In genomic region chr12:120538281-120539156, GRCh38 we compare ENCODE assay signal across 8 cellular contexts. TPM values are rescaled to one million over a fixed set of nuclear protein-coding genes. Genes with fewer than 3 reads are reported as not detected.
DNase-seq lines count a peak whose midpoint lies in the region; ATAC-seq, FAIRE-seq and TF ChIP-seq lines count a peak whose summit lies in the region.

No MANE protein-coding gene starts in this region.

- WGBS in stomach, 5 donors, result 8 to 17% (median 14%) methylated on average over 6 of the region's 6 CpGs

- no peak for TF ChIP-seq EP300 in stomach (IDR thresholded peaks at IDR 0.05)

- peaks cover 0 to 30% (median 13%) of the 10 kb centered on the region in 4 donors for H3K36me3 ChIP-seq in stomach

- CTCF ChIA-PET in AG04450 (lab: Charles Lee), result interaction anchor here (0.6 kb wide), 1 partner anchor 692 kb away, joined by 3 read pairs; no protein-coding TSS in a partner anchor

- intact Hi-C loops in stomach (cut with DNase I; ENCODE audit: low total_unique reads), result no loop called here

- peaks cover 69 to 88% (median 80%) of the 10 kb centered on the region in 4 donors for H3K4me1 ChIP-seq in stomach

- no peak for DNase-seq in AG04450 (ENCODE audit: low read depth, low spot score)
- peak; percentile 33 for DNase-seq in HTR-8/SVneo (ENCODE audit: insufficient read length, low spot score)
- DNase-seq in amniotic epithelial cell (ENCODE audit: low read depth), result peak; percentile 86
- DNase-seq in immature natural killer cell, result no peak
- DNase-seq in stomach, result peak; percentile 66

- H3K27me3 ChIP-seq in AG04450 (ENCODE audit: control insufficient read depth, insufficient read depth, low read length) (no peaks in the 10 kb centered on the region), stomach (no peaks in the 10 kb centered on the region)

- ATAC-seq in GM18861 (IDR thresholded peaks at IDR 0.05; ENCODE audit: unreplicated experiment) (no peak), HG03025 (IDR thresholded peaks at IDR 0.05; ENCODE audit: low FRiP score, unreplicated experiment) (no peak), GM21526 (IDR thresholded peaks at IDR 0.05; ENCODE audit: low FRiP score, unreplicated experiment) (no peak)

- H3K4me3 ChIP-seq in AG04450 (ENCODE audit: low read depth, low read length) (peak overlapping the region; percentile 10; the same call in 1 of the 2 replicates), stomach (peak overlapping the region in 3 of 4 donors; percentile 80 to 91 (median 86))

- H3K9me3 ChIP-seq in AG04450 (ENCODE audit: control insufficient read depth, insufficient read depth, low read length), result no peaks in the 10 kb centered on the region; the same call in 1 of the 2 replicates
- H3K9me3 ChIP-seq in stomach, result no peaks in the 10 kb centered on the region

- peak overlapping the region; percentile 24 to 87 (median 62) for H3K27ac Mint-ChIP-seq in immature natural killer cell

- no peak overlapping the region for H3K27ac ChIP-seq in AG04450 (ENCODE audit: low read depth, low read length)
- peak overlapping the region; percentile 81 to 98 (median 97) for H3K27ac ChIP-seq in stomach

- peaks cover 0 to 3% (median 0%) of the 10 kb centered on the region in 3 donors for H3K36me3 Mint-ChIP-seq in immature natural killer cell

- peak overlapping the region; percentile 37 to 95 (median 61) for H3K4me3 Mint-ChIP-seq in immature natural killer cell

- no peaks in the 10 kb centered on the region for H3K9me3 Mint-ChIP-seq in immature natural killer cell

- peaks cover 71 to 77% of the 10 kb centered on the region in 2 donors for H3K4me1 Mint-ChIP-seq in immature natural killer cell

- no peak for FAIRE-seq in HTR-8/SVneo (lab: Jason Lieb, UNC)

- POLR2A ChIA-PET in AG04450 (lab: Yijun Ruan, JAX), result interaction anchor here (0.9 to 1.1 kb wide), 2 partner anchors 9 to 64 kb away, joined by 3 read pairs; no protein-coding TSS in a partner anchor

- TF ChIP-seq POLR2A in stomach (IDR thresholded peaks at IDR 0.05), result no peak

- no peak for TF ChIP-seq CTCF in AG04450 (IDR thresholded peaks at IDR 0.05; ENCODE audit: low read depth, low read length)
- no peak for TF ChIP-seq CTCF in stomach (IDR thresholded peaks at IDR 0.05)

- peaks cover 6 to 11% (median 8%) of the 10 kb centered on the region in 3 donors for H3K27me3 Mint-ChIP-seq in immature natural killer cell (ENCODE audit: low read depth in 3 of 3)

RNA-seq across cellular contexts. Expression of gene RNF10, which starts 4.4 kb away (rescaled TPM):
- 101 and 105 TPM in 2 replicates for polyA plus RNA-seq in AG04450 (2011; rRNA removed)
- 198 and 209 TPM in 2 replicates for polyA minus RNA-seq in AG04450 (2011; rRNA and poly(A)+ RNA removed)
- 100 to 1,000 TPM in 1 of 3 donors, 10 to 100 TPM in 2; 60.3 to 154 (median 66.5) TPM for polyA plus RNA-seq in immature natural killer cell
- total RNA-seq in stomach, result 100 to 1,000 TPM; 189 to 656 (median 318) TPM
- 100 to 1,000 TPM; 124 to 157 (median 133) TPM for polyA plus RNA-seq in stomach

RNA-seq across cellular contexts. Expression of gene COQ5, which starts 9.6 kb away (rescaled TPM):
- polyA plus RNA-seq in AG04450 (2011; rRNA removed) (36.2 and 47.1 TPM in 2 replicates), immature natural killer cell (10 to 100 TPM; 39.7 to 51.8 (median 49.6) TPM), stomach (10 to 100 TPM; 24.0 to 31.8 (median 27.8) TPM)
- polyA minus RNA-seq in AG04450 (2011; rRNA and poly(A)+ RNA removed), result 11.9 and 15.8 TPM in 2 replicates
- 10 to 100 TPM in 3 of 5 donors, 1 to 10 TPM in 2; 2.6 to 32.4 (median 10.5) TPM for total RNA-seq in stomach

RNA-seq across cellular contexts. Expression of gene DYNLL1, which starts 42.6 kb away (rescaled TPM):
- 649 and 720 TPM in 2 replicates for polyA plus RNA-seq in AG04450 (2011; rRNA removed)
- 136 and 155 TPM in 2 replicates for polyA minus RNA-seq in AG04450 (2011; rRNA and poly(A)+ RNA removed)
- polyA plus RNA-seq in immature natural killer cell, result 100 to 1,000 TPM; 399 to 508 (median 457) TPM
- total RNA-seq in stomach, result 100 to 1,000 TPM in 4 of 5 donors, 10 to 100 TPM in 1; 27.2 to 197 (median 114) TPM
- 100 to 1,000 TPM; 476 to 580 (median 578) TPM for polyA plus RNA-seq in stomach

RNA-seq across cellular contexts. Expression of gene POP5, which starts 42.7 kb away (rescaled TPM):
- polyA plus RNA-seq in AG04450 (2011; rRNA removed), result 49.8 and 54.0 TPM in 2 replicates
- 15.4 and 18.3 TPM in 2 replicates for polyA minus RNA-seq in AG04450 (2011; rRNA and poly(A)+ RNA removed)
- 100 to 1,000 TPM in 2 of 3 donors, 10 to 100 TPM in 1; 86.2 to 110 (median 101) TPM for polyA plus RNA-seq in immature natural killer cell
- 10 to 100 TPM; 10.5 to 62.3 (median 34.3) TPM for total RNA-seq in stomach
- 10 to 100 TPM; 33.9 to 51.2 (median 49.1) TPM for polyA plus RNA-seq in stomach

Comparison
In these comparisons a context has a peak if more than half of its experiments do, and no peak if none do; other contexts are left out.
1. DNase-seq: peak in HTR-8/SVneo (single experiment), amniotic epithelial cell (single experiment) and stomach (single experiment); none in AG04450 (single experiment) and immature natural killer cell (0 of 3).